8 cellular contexts compared by ENCODE assay signal in the genomic region with DNA sequence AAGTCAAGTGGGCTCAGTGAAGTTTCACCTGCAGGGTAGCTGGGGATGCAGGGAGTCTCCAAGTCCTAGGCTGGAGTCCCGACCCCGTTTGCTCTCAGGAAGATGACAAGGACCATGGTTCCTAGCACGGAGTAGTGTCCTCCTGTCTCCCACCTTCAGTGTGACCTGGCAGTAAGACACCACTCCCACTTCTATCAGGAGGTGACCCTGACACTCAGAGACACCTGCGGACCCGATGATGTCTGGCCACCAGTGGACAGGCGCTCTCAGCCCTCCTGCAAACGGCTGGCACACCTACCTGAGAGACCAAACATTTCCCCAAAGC. TPM values are rescaled to one million over a fixed set of nuclear protein-coding genes. Genes with fewer than 3 reads are reported as not detected.
DNase-seq lines count a peak whose midpoint lies in the region; ATAC-seq lines count a peak whose summit lies in the region.

No MANE protein-coding gene starts in this region.

- H3K27me3 ChIP-seq in stomach smooth muscle (ENCODE audit: control insufficient read depth in 1 of 2, insufficient read depth in 2 of 2, low read length in 2 of 2) = no peaks in the 10 kb centered on the region

- H3K4me1 Mint-ChIP-seq in activated CD4-positive, alpha-beta T cell treated with anti-CD3 and anti-CD28 coated beads for 36 hours = peaks cover 52% of the 10 kb centered on the region
- peaks cover 56% of the 10 kb centered on the region for H3K4me1 Mint-ChIP-seq in activated T-cell treated with anti-CD3 and anti-CD28 coated beads, Interleukin-2, amount 50 U/mL, for 72 hours (ENCODE audit: low read depth)

- intact Hi-C loops in activated CD4-positive, alpha-beta T cell treated with anti-CD3 and anti-CD28 coated beads for 36 hours (cut with DNase I, micrococcal nuclease) = loop anchor here (1.0 to 10.0 kb wide), 14 partner anchors 36 to 1040 kb away; a partner anchor contains a TSS

- H3K4me3 ChIP-seq in iPS-18c (ENCODE audit: insufficient read depth, low read depth, low read length) (peak overlapping the region; percentile 87), stomach smooth muscle (ENCODE audit: low read length in 2 of 2) (peak overlapping the region; percentile 92)

- CTCF ChIA-PET in activated CD4-positive, alpha-beta T cell treated with anti-CD3 and anti-CD28 coated beads for 36 hours (lab: Charles Lee) = interaction anchor here (0.6 to 5.0 kb wide), 18 partner anchors 10 to 356 kb away, joined by 3 to 23 read pairs (median 4); a partner anchor contains a TSS

- peaks cover 39% of the 10 kb centered on the region for H3K36me3 Mint-ChIP-seq in activated CD4-positive, alpha-beta T cell treated with anti-CD3 and anti-CD28 coated beads for 36 hours (ENCODE audit: low read depth)
- H3K36me3 Mint-ChIP-seq in activated T-cell treated with anti-CD3 and anti-CD28 coated beads, Interleukin-2, amount 50 U/mL, for 72 hours (ENCODE audit: insufficient read depth in 2 of 2) = peaks cover 5 to 16% of the 10 kb centered on the region in 2 donors

- no peak for DNase-seq in activated CD4-positive, alpha-beta T cell treated with anti-CD3 and anti-CD28 coated beads for 36 hours
- DNase-seq in activated CD4-positive, alpha-beta T cell treated with anti-CD3 and anti-CD28 coated beads, Interleukin-2, amount 50 U/mL, for 4 hours = no peak
- no peak for DNase-seq in activated T-cell treated with anti-CD3 and anti-CD28 coated beads, Interleukin-2, amount 50 U/mL, for 72 hours
- no peak for DNase-seq in stimulated activated naive CD4-positive, alpha-beta T cell treated with Interleukin-2 at 50 U/mL for 16 hours (lab: John Stamatoyannopoulos, UW)
- DNase-seq in SKM-1 (lab: John Stamatoyannopoulos, UW; ENCODE audit: unreplicated experiment) (no peak), NCI-H187 treated with DMSO at 0.1 percent for 48 hours (lab: John Stamatoyannopoulos, UW) (no peak)

- H3K27me3 Mint-ChIP-seq in activated CD4-positive, alpha-beta T cell treated with anti-CD3 and anti-CD28 coated beads for 36 hours = no peaks in the 10 kb centered on the region
- no peaks in the 10 kb centered on the region for H3K27me3 Mint-ChIP-seq in activated T-cell treated with anti-CD3 and anti-CD28 coated beads, Interleukin-2, amount 50 U/mL, for 72 hours (ENCODE audit: low read depth)

- H3K9me3 Mint-ChIP-seq in activated CD4-positive, alpha-beta T cell treated with anti-CD3 and anti-CD28 coated beads for 36 hours (ENCODE audit: low read depth) = no peaks in the 10 kb centered on the region
- H3K9me3 Mint-ChIP-seq in activated T-cell treated with anti-CD3 and anti-CD28 coated beads, Interleukin-2, amount 50 U/mL, for 72 hours = no peaks in the 10 kb centered on the region

- no peak for ATAC-seq in activated CD4-positive, alpha-beta T cell treated with anti-CD3 and anti-CD28 coated beads for 36 hours
- ATAC-seq in activated T-cell treated with anti-CD3 and anti-CD28 coated beads, Interleukin-2, amount 50 U/mL, for 72 hours (replicated peaks in 1 of 2) = no peak

- H3K36me3 ChIP-seq in stomach smooth muscle (ENCODE audit: control insufficient read depth in 2 of 2, insufficient read depth in 2 of 2, low read length in 2 of 2) = peaks cover 7% of the 10 kb centered on the region in 2 donors

- H3K4me3 Mint-ChIP-seq in activated CD4-positive, alpha-beta T cell treated with anti-CD3 and anti-CD28 coated beads for 36 hours = peak overlapping the region; percentile 92
- peak overlapping the region; percentile 75 to 96 for H3K4me3 Mint-ChIP-seq in activated T-cell treated with anti-CD3 and anti-CD28 coated beads, Interleukin-2, amount 50 U/mL, for 72 hours

- H3K27ac Mint-ChIP-seq in activated CD4-positive, alpha-beta T cell treated with anti-CD3 and anti-CD28 coated beads for 36 hours = peak overlapping the region; percentile 93
- peak overlapping the region; percentile 86 for H3K27ac Mint-ChIP-seq in activated T-cell treated with anti-CD3 and anti-CD28 coated beads, Interleukin-2, amount 50 U/mL, for 72 hours

- POLR2A ChIA-PET in activated CD4-positive, alpha-beta T cell treated with anti-CD3 and anti-CD28 coated beads for 36 hours (lab: Charles Lee) = interaction anchor here (0.6 to 3.2 kb wide), 4 partner anchors 12 to 98 kb away, joined by 3 to 15 read pairs (median 8); a partner anchor contains a TSS

- H3K9me3 ChIP-seq in iPS-18c (ENCODE audit: control insufficient read depth, insufficient read depth, low read length) (no peaks in the 10 kb centered on the region), stomach smooth muscle (ENCODE audit: control insufficient read depth in 2 of 2, low read length in 2 of 2) (no peaks in the 10 kb centered on the region)

- peaks cover 29% of the 10 kb centered on the region for H3K4me1 ChIP-seq in stomach smooth muscle (ENCODE audit: control insufficient read depth, insufficient read depth, low read length)

- peak overlapping the region; percentile 83 to 89 for H3K9ac ChIP-seq in stomach smooth muscle (ENCODE audit: low read length in 2 of 2)

- peak overlapping the region; percentile 91 for H3K27ac ChIP-seq in stomach smooth muscle (ENCODE audit: low read length)

RNA-seq across cellular contexts. Expression of a gene that starts 1.1 kb away (rescaled TPM):
- 100 to 1,000 TPM in 1 of 2 experiments, 10 to 100 TPM in 1; 90.6 to 105 TPM for total RNA-seq in activated CD4-positive, alpha-beta T cell treated with anti-CD3 and anti-CD28 coated beads for 36 hours
- 10 to 100 TPM; 66.8 to 75.9 TPM for total RNA-seq in activated T-cell treated with anti-CD3 and anti-CD28 coated beads, Interleukin-2, amount 50 U/mL, for 72 hours

RNA-seq across cellular contexts. Expression of a gene that starts 35.4 kb away (rescaled TPM):
- 10 to 100 TPM; 87.2 to 91.5 TPM for total RNA-seq in activated CD4-positive, alpha-beta T cell treated with anti-CD3 and anti-CD28 coated beads for 36 hours
- 100 to 1,000 TPM; 108 to 109 TPM for total RNA-seq in activated T-cell treated with anti-CD3 and anti-CD28 coated beads, Interleukin-2, amount 50 U/mL, for 72 hours
